ENCODE assay signal across 1 cellular context in the genomic region with DNA sequence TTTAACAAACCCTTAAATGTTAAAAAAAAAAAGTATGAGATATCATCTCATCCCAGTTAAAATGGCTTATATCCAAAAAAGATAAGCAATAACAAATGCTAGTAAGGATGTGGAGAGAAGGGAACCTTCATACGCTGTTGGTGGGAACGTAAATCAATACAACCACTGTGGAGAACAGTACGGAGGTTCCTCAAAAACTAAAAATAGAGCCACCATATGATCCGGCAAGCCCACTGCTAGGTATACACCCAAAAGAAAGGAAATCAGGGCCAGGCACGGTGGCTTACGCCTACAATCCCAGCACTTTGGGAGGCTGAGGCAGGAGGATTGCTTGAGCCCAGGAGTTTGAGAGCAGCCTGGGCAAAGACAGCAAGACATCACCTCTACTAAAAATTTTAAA.
A peak's percentile ranks its signal among the peaks of the same experiment; 100 is the strongest.
TF ChIP-seq lines count a peak whose summit lies in the region.

No MANE protein-coding gene starts in this region.

TF ChIP-seq in K562, 482 proteins besides CTCF, POLR2A, EP300 and RAD21:
- TF ChIP-seq SRSF9 (IDR thresholded peaks at IDR 0.05; ENCODE audit: borderline replicate concordance, low read depth, low read length) (no peak), SAFB2 (IDR thresholded peaks at IDR 0.05; ENCODE audit: borderline replicate concordance, low read depth, low read length, severe bottlenecking) (no peak), NFIC (IDR thresholded peaks at IDR 0.05) (0 out of 2 replicates have a peak, but pooled peaks have one; percentile 27), ZNF77 (CRISPR knock-in tag; IDR thresholded peaks at IDR 0.05) (no peak)
- TF ChIP-seq, protein P1, sequence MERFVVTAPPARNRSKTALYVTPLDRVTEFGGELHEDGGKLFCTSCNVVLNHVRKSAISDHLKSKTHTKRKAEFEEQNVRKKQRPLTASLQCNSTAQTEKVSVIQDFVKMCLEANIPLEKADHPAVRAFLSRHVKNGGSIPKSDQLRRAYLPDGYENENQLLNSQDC (CRISPR knock-in tag; IDR thresholded peaks at IDR 0.05) = no peak
- TF ChIP-seq, protein P2, sequence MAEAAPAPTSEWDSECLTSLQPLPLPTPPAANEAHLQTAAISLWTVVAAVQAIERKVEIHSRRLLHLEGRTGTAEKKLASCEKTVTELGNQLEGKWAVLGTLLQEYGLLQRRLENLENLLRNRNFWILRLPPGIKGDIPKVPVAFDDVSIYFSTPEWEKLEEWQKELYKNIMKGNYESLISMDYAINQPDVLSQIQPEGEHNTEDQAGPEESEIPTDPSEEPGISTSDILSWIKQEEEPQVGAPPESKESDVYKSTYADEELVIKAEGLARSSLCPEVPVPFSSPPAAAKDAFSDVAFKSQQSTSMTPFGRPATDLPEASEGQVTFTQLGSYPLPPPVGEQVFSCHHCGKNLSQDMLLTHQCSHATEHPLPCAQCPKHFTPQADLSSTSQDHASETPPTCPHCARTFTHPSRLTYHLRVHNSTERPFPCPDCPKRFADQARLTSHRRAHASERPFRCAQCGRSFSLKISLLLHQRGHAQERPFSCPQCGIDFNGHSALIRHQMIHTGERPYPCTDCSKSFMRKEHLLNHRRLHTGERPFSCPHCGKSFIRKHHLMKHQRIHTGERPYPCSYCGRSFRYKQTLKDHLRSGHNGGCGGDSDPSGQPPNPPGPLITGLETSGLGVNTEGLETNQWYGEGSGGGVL (CRISPR knock-in tag; IDR thresholded peaks at IDR 0.05) = no peak
